In the genomic region with DNA sequence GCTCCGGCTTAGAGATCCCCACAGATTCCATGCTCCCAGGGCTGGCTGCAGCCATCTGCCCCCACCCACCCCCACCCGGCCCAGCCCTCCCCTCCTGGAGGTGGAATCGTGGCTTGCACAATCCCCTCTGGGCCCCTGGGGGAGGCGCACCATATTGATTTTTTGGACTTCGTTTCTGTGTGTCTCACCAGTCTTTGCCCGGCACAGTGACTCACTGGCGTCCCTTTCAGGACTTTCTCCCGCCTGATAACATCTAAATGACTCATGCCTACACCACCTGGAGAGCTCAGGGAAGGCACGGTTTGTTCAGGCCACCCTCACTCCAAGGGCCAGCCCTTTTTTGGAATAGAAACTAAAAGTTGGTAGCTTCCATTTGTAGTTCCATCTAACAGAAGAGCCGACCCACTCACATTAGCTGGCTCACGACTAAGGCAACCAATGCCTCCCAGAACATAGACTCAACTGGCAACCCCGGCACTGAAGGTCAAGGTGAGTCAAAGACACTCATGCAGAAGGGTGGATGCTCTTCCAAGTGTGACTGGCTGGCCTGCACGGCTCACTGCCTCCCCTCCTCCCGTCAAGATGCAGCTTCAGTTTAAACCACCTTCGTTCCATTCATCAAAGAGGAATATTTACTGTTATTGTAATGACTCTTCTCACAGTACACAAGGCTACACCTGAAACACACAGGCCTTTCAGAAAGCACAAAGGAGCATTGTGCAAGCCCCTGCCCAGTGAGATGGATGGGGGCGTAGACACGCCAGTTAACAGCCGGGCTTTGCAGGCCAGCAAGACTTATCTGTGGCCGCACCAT, we compare ENCODE assay signal across 9 cellular contexts. TPM values are rescaled to one million over a fixed set of nuclear protein-coding genes. Genes with fewer than 3 reads are reported as not detected.
DNase-seq lines count a peak whose midpoint lies in the region; ATAC-seq and TF ChIP-seq lines count a peak whose summit lies in the region.
"Had no signal": no experiment of that assay in that cellular context is flagged by ENCODE, and none has a peak within 500 bp of the region (broad histone marks: within the 10 kb centered on the region; RNA-seq: fewer than 3 reads in every experiment).

No MANE protein-coding gene starts in this region.

- no peak for TF ChIP-seq CTCF in fibroblast of lung (conservative IDR thresholded peaks at IDR 0.05 in 1 of 2, IDR thresholded peaks at IDR 0.05 in 1 of 2; ENCODE audit: low read depth in 1 of 2, low read length in 2 of 2)
- TF ChIP-seq CTCF in CD4-positive, alpha-beta T cell (IDR thresholded peaks at IDR 0.05) = no peak

- H3K27ac Mint-ChIP-seq in activated naive CD4-positive, alpha-beta T cell treated with anti-CD3 and anti-CD28 coated beads, Interleukin-2, amount 50 U/mL, for 72 hours = no peak overlapping the region
- H3K27ac Mint-ChIP-seq in CD4-positive, alpha-beta T cell = no peak overlapping the region

- intact Hi-C loops in CD4-positive, alpha-beta T cell (cut with DNase I, micrococcal nuclease) = no loop called here

- H3K4me1 ChIP-seq in fibroblast of lung (ENCODE audit: control insufficient read depth, extremely low read depth, insufficient read depth, low read length) = no peaks in the 10 kb centered on the region

- H4K20me1 ChIP-seq in fibroblast of lung (ENCODE audit: control insufficient read depth, extremely low read depth, insufficient read depth, low read length) = no peaks in the 10 kb centered on the region

- H3K27me3 Mint-ChIP-seq in CD4-positive, alpha-beta T cell = no peaks in the 10 kb centered on the region

- peaks cover 6% of the 10 kb centered on the region for H3K4me1 Mint-ChIP-seq in CD4-positive, alpha-beta T cell (ENCODE audit: low read depth)

- peak; percentile 40 to 84 for ATAC-seq in activated naive CD4-positive, alpha-beta T cell treated with anti-CD3 and anti-CD28 coated beads, Interleukin-2, amount 50 U/mL, for 72 hours
- ATAC-seq in HG03439 (IDR thresholded peaks at IDR 0.05; ENCODE audit: unreplicated experiment) = no peak
- no peak for ATAC-seq in GM21360 (IDR thresholded peaks at IDR 0.05; ENCODE audit: unreplicated experiment)
- ATAC-seq in CD4-positive, alpha-beta T cell (ENCODE audit: poor library complexity) = no peak

- no peak overlapping the region for H3K4me2 ChIP-seq in fibroblast of lung (ENCODE audit: extremely low read depth, insufficient read depth, low read length)

- H3K27ac ChIP-seq in fibroblast of lung (ENCODE audit: insufficient read depth, low read length) = no peak overlapping the region
- no peak overlapping the region for H3K27ac ChIP-seq in CD4-positive, alpha-beta T cell (ENCODE audit: low read depth, low read length)
- H3K27ac ChIP-seq: VCaP had no signal

- no peak overlapping the region for H2AFZ ChIP-seq in fibroblast of lung (ENCODE audit: low read length)

- H3K9me3 ChIP-seq in fibroblast of lung (ENCODE audit: control insufficient read depth, insufficient read depth, low read depth, low read length) = no peaks in the 10 kb centered on the region
- H3K9me3 ChIP-seq in CD4-positive, alpha-beta T cell (ENCODE audit: control insufficient read depth, low read length) = peaks cover 4% of the 10 kb centered on the region

- H3K27me3 ChIP-seq in fibroblast of lung (ENCODE audit: control insufficient read depth, insufficient read depth, low read length) = no peaks in the 10 kb centered on the region
- no peaks in the 10 kb centered on the region for H3K27me3 ChIP-seq in CD4-positive, alpha-beta T cell (ENCODE audit: control insufficient read depth, insufficient read depth, low read length)

- POLR2A ChIA-PET in CD4-positive, alpha-beta T cell (lab: Charles Lee) = no interaction called here

- no peak for DNase-seq in activated naive CD4-positive, alpha-beta T cell treated with anti-CD3 and anti-CD28 coated beads, Interleukin-2, amount 50 U/mL, for 72 hours (ENCODE audit: low spot score in 2 of 2)
- DNase-seq in activated naive CD4-positive, alpha-beta T cell (lab: John Stamatoyannopoulos, UW) = no peak
- peak; percentile 56 to 57 for DNase-seq in NOMO-1 (lab: John Stamatoyannopoulos, UW; ENCODE audit: unreplicated experiment in 2 of 2)
- peak; percentile 58 to 89 for DNase-seq in fibroblast of lung (ENCODE audit: low read depth in 2 of 2)
- DNase-seq in ureter (ENCODE audit: low spot score) = peak; percentile 82
- no peak for DNase-seq in CD4-positive, alpha-beta T cell

- H3K36me3 ChIP-seq in fibroblast of lung (ENCODE audit: control insufficient read depth, insufficient read depth, low read length) = no peaks in the 10 kb centered on the region

- H3K36me3 Mint-ChIP-seq in activated naive CD4-positive, alpha-beta T cell treated with anti-CD3 and anti-CD28 coated beads, Interleukin-2, amount 50 U/mL, for 72 hours = peaks cover 7 to 13% of the 10 kb centered on the region in 2 donors
- H3K36me3 Mint-ChIP-seq in CD4-positive, alpha-beta T cell (ENCODE audit: low read depth) = no peaks in the 10 kb centered on the region

- CTCF ChIA-PET in CD4-positive, alpha-beta T cell (lab: Charles Lee) = no interaction called here

- peaks cover 7 to 10% of the 10 kb centered on the region in 2 donors for H3K9me3 Mint-ChIP-seq in activated naive CD4-positive, alpha-beta T cell treated with anti-CD3 and anti-CD28 coated beads, Interleukin-2, amount 50 U/mL, for 72 hours
- no peaks in the 10 kb centered on the region for H3K9me3 Mint-ChIP-seq in CD4-positive, alpha-beta T cell

- no peak overlapping the region for H3K4me3 Mint-ChIP-seq in CD4-positive, alpha-beta T cell

- H3K79me2 ChIP-seq in fibroblast of lung (ENCODE audit: control insufficient read depth, insufficient read depth, low read length) = no peaks in the 10 kb centered on the region

- H3K4me3 ChIP-seq in fibroblast of lung (replicated peaks in 1 of 4; ENCODE audit: control extremely low read depth in 1 of 4, insufficient read depth in 1 of 4, low read depth in 3 of 4, low read length in 4 of 4) = no peak overlapping the region

- H3K9ac ChIP-seq in fibroblast of lung (ENCODE audit: insufficient read depth, low read length) = no peak overlapping the region

RNA-seq across cellular contexts. Expression of gene ETS2, which starts 18.1 kb away (rescaled TPM):
- 10 to 100 TPM; 35.8 to 48.3 TPM for total RNA-seq in activated naive CD4-positive, alpha-beta T cell treated with anti-CD3 and anti-CD28 coated beads, Interleukin-2, amount 50 U/mL, for 72 hours
- 70.4 and 77.3 TPM in 2 replicates for total RNA-seq in fibroblast of lung
- 28.0 and 60.5 TPM in 2 replicates for polyA plus RNA-seq in fibroblast of lung
- polyA plus RNA-seq in fibroblast of lung (2012) = 21.6 and 41.3 TPM in 2 replicates
- polyA minus RNA-seq in fibroblast of lung (ENCODE audit: low replicate concordance) = 30.0 and 65.8 TPM in 2 replicates
- total RNA-seq in ureter = 221 TPM
- total RNA-seq in CD4-positive, alpha-beta T cell = 10 to 100 TPM; 11.4 to 13.9 TPM

Comparison
In these comparisons a context has a peak if more than half of its experiments do, and no peak if none do; other contexts are left out.
1. ATAC-seq: peak in activated naive CD4-positive, alpha-beta T cell treated with anti-CD3 and anti-CD28 coated beads, Interleukin-2, amount 50 U/mL, for 72 hours (2 of 2); none in HG03439 (single experiment), GM21360 (single experiment) and CD4-positive, alpha-beta T cell (single experiment).
2. DNase-seq: peak in NOMO-1 (2 of 2), fibroblast of lung (2 of 2) and ureter (single experiment); none in activated naive CD4-positive, alpha-beta T cell treated with anti-CD3 and anti-CD28 coated beads, Interleukin-2, amount 50 U/mL, for 72 hours (0 of 2), activated naive CD4-positive, alpha-beta T cell (0 of 4) and CD4-positive, alpha-beta T cell (0 of 10).